ENCODE assay signal across 21 cellular contexts in the genomic region with DNA sequence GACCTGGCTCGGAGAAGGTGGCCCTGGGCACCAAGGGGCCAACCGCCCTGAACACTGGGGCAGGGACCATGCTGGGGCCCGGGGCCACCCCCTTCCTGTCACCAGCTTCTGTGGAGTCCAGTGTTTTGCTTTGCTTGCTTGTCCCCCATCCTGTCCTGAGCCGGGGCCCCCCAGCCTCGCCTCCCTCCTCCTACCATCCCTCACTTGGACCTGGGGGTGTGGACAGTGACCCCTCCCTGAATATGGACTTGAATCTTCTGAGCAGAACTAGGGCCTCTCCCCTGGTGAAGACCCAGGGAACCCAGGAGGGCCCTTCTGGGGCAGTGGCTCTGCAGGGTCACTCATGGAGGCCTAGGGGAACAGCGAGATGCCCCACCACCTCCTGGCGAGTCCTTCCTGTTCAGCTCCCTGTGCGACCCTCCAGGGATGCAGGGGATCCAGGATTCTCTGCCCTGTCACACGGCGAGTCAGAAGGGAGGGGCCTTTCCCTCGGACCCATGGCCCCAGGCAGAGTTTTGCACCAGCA. TPM values are rescaled to one million over a fixed set of nuclear protein-coding genes. Genes with fewer than 3 reads are reported as not detected.
DNase-seq lines count a peak whose midpoint lies in the region; ATAC-seq and TF ChIP-seq lines count a peak whose summit lies in the region.
"Had no signal": no experiment of that assay in that cellular context is flagged by ENCODE, and none has a peak within 500 bp of the region (broad histone marks: within the 10 kb centered on the region; RNA-seq: fewer than 3 reads in every experiment).

No MANE protein-coding gene starts in this region.

- no peaks in the 10 kb centered on the region for H3K79me1 ChIP-seq in neuronal stem cell (ENCODE audit: low read depth, low read length)

- peaks cover 3% of the 10 kb centered on the region for H3K27me3 Mint-ChIP-seq in activated CD8-positive, alpha-beta memory T cell treated with anti-CD3 and anti-CD28 coated beads, Interleukin-2, amount 10 ng/mL, durations not matched to agents 7 days and 5 days

- CTCF ChIA-PET in activated CD8-positive, alpha-beta memory T cell treated with anti-CD3 and anti-CD28 coated beads, Interleukin-2, amount 10 ng/mL, durations not matched to agents 7 days and 5 days (lab: Charles Lee): interaction anchor here (0.6 kb wide), 1 partner anchor 845 kb away, joined by 3 read pairs; no protein-coding TSS in a partner anchor

- H3K4me3 Mint-ChIP-seq in activated CD8-positive, alpha-beta memory T cell treated with anti-CD3 and anti-CD28 coated beads, Interleukin-2, amount 10 ng/mL, durations not matched to agents 7 days and 5 days: no peak overlapping the region
- H3K4me3 Mint-ChIP-seq: B cell; CD4-positive, alpha-beta T cell; HFFc6 had no signal

- H3K27ac ChIP-seq in cardiac muscle cell (peak overlapping the region; percentile 54), neuronal stem cell (replicated peaks; ENCODE audit: low read length) (no peak overlapping the region), vagina (no peak overlapping the region)
- H3K27ac ChIP-seq: GM23248 had no signal

- no peaks in the 10 kb centered on the region for H3K9me3 Mint-ChIP-seq in activated CD8-positive, alpha-beta memory T cell treated with anti-CD3 and anti-CD28 coated beads, Interleukin-2, amount 10 ng/mL, durations not matched to agents 7 days and 5 days (ENCODE audit: low read depth)

- H2BK120ac ChIP-seq in neuronal stem cell (ENCODE audit: low read depth, low read length): no peak overlapping the region

- no peak overlapping the region for H3K9ac ChIP-seq in neuronal stem cell (ENCODE audit: low read depth, low read length, poor library complexity)
- H3K9ac ChIP-seq: GM23248 had no signal

- no peak overlapping the region for H2BK12ac ChIP-seq in neuronal stem cell (ENCODE audit: low read length)

- no peaks in the 10 kb centered on the region for H3K36me3 Mint-ChIP-seq in activated CD8-positive, alpha-beta memory T cell treated with anti-CD3 and anti-CD28 coated beads, Interleukin-2, amount 10 ng/mL, durations not matched to agents 7 days and 5 days

- H3K18ac ChIP-seq in neuronal stem cell (ENCODE audit: low read length): no peak overlapping the region

- H3K36me3 ChIP-seq in cardiac muscle cell (no peaks in the 10 kb centered on the region), neuronal stem cell (replicated peaks in 1 of 2; ENCODE audit: control insufficient read depth in 2 of 2, insufficient read depth in 2 of 2, low read length in 2 of 2) (no peaks in the 10 kb centered on the region), vagina (no peaks in the 10 kb centered on the region)
- H3K36me3 ChIP-seq: MG63 had no signal

- H3K4me1 Mint-ChIP-seq in activated CD8-positive, alpha-beta memory T cell treated with anti-CD3 and anti-CD28 coated beads, Interleukin-2, amount 10 ng/mL, durations not matched to agents 7 days and 5 days: no peaks in the 10 kb centered on the region
- H3K4me1 Mint-ChIP-seq: B cell had no signal

- no peak for TF ChIP-seq CTCF in cardiac muscle cell (IDR thresholded peaks at IDR 0.05; ENCODE audit: low read depth, low read length)
- no peak for TF ChIP-seq CTCF in vagina (IDR thresholded peaks at IDR 0.05)

- no peaks in the 10 kb centered on the region for H3K27me3 ChIP-seq in cardiac muscle cell
- H3K27me3 ChIP-seq in neuronal stem cell (ENCODE audit: control insufficient read depth in 3 of 3, insufficient read depth in 3 of 3, low read depth in 1 of 3, low read length in 3 of 3): no peaks in the 10 kb centered on the region
- H3K27me3 ChIP-seq in vagina: no peaks in the 10 kb centered on the region
- H3K27me3 ChIP-seq: MG63 had no signal

- no peaks in the 10 kb centered on the region for H3K4me1 ChIP-seq in cardiac muscle cell (ENCODE audit: low read depth)
- H3K4me1 ChIP-seq in neuronal stem cell (ENCODE audit: control insufficient read depth in 2 of 2, insufficient read depth in 1 of 2, low read depth in 1 of 2, low read length in 2 of 2): peaks cover 0 to 2% of the 10 kb centered on the region in 2 donors
- no peaks in the 10 kb centered on the region for H3K4me1 ChIP-seq in vagina

- no CpG with 5 or more reads among the region's 11 CpGs for WGBS in neuronal stem cell (ENCODE audit: extremely low coverage in 2 of 2, insufficient read length in 2 of 2, insufficient replicate concordance in 1 of 2), 2 donors

- H2BK15ac ChIP-seq in neuronal stem cell (ENCODE audit: low read length): peak overlapping the region; percentile 86

- no peak for TF ChIP-seq POLR2A in vagina (IDR thresholded peaks at IDR 0.05)

- no peak overlapping the region for H3K4ac ChIP-seq in neuronal stem cell (ENCODE audit: low read length)

- H3K4me2 ChIP-seq in neuronal stem cell (ENCODE audit: insufficient read depth, low read length, poor library complexity, severe bottlenecking): no peak overlapping the region

- no peak overlapping the region for H2BK5ac ChIP-seq in neuronal stem cell (ENCODE audit: low read length)

- no peak overlapping the region for H3K14ac ChIP-seq in neuronal stem cell (ENCODE audit: low read length)

- no peak for DNase-seq in cardiac muscle cell (ENCODE audit: low read depth in 1 of 2, low spot score in 1 of 2)
- no peak for DNase-seq in Right ventricle myocardium superior
- DNase-seq in activated CD8-positive, alpha-beta memory T cell treated with anti-CD3 and anti-CD28 coated beads, Interleukin-2, amount 10 ng/mL, durations not matched to agents 7 days and 5 days: peak; percentile 26
- DNase-seq in neuronal stem cell (ENCODE audit: low spot score): no peak
- DNase-seq in vagina (ENCODE audit: extremely low spot score in 2 of 2): peak; percentile 58 to 94
- DNase-seq in Kasumi-1 (lab: John Stamatoyannopoulos, UW): no peak
- DNase-seq: Calu3; CD4-positive, alpha-beta T cell; DND-41; GDM1; GM23248; HFFc6; KG1; MG63; NCI-H1694; NCI-H2107; NCI-H226 had no signal

- intact Hi-C loops in Right ventricle myocardium superior (cut with DNase I) (no loop called here), vagina (cut with DNase I) (no loop called here)

- H3K4me3 ChIP-seq in cardiac muscle cell: no peak overlapping the region
- no peak overlapping the region for H3K4me3 ChIP-seq in neuronal stem cell (ENCODE audit: low read length in 2 of 2)
- H3K4me3 ChIP-seq in vagina: no peak overlapping the region
- H3K4me3 ChIP-seq: GM23248, MG63 had no signal

- no peak overlapping the region for H3K27ac Mint-ChIP-seq in activated CD8-positive, alpha-beta memory T cell treated with anti-CD3 and anti-CD28 coated beads, Interleukin-2, amount 10 ng/mL, durations not matched to agents 7 days and 5 days
- H3K27ac Mint-ChIP-seq: B cell; CD4-positive, alpha-beta T cell; HFFc6 had no signal

- H3K9me3 ChIP-seq in cardiac muscle cell (ENCODE audit: low read depth): no peaks in the 10 kb centered on the region
- H3K9me3 ChIP-seq in neuronal stem cell (replicated peaks in 1 of 2; ENCODE audit: control insufficient read depth in 2 of 2, insufficient read depth in 1 of 2, low read depth in 1 of 2, low read length in 2 of 2): peaks cover 3 to 4% of the 10 kb centered on the region in 2 donors
- H3K9me3 ChIP-seq in vagina: no peaks in the 10 kb centered on the region

- H4K8ac ChIP-seq in neuronal stem cell (ENCODE audit: low read depth, low read length): no peak overlapping the region

- H3K23ac ChIP-seq in neuronal stem cell (ENCODE audit: low read depth, low read length, poor library complexity): no peak overlapping the region

- no peak overlapping the region for H4K91ac ChIP-seq in neuronal stem cell (ENCODE audit: low read depth, low read length, poor library complexity)

- ATAC-seq in Right ventricle myocardium superior (ENCODE audit: poor library complexity): no peak
- no peak for ATAC-seq in activated CD8-positive, alpha-beta memory T cell treated with anti-CD3 and anti-CD28 coated beads, Interleukin-2, amount 10 ng/mL, durations not matched to agents 7 days and 5 days
- ATAC-seq in HG03442 (IDR thresholded peaks at IDR 0.05; ENCODE audit: unreplicated experiment): no peak
- no peak for ATAC-seq in HG03460 (IDR thresholded peaks at IDR 0.05; ENCODE audit: unreplicated experiment)
- ATAC-seq: Right ventricle myocardium inferior had no signal

- peak overlapping the region; percentile 74 for H2AK5ac ChIP-seq in neuronal stem cell (ENCODE audit: low read depth, low read length)

- H2AFZ ChIP-seq in neuronal stem cell (ENCODE audit: low read length): no peak overlapping the region
- H2AFZ ChIP-seq: GM23248 had no signal

RNA-seq across cellular contexts. Expression of gene VSTM2L, which starts 41.6 kb away (rescaled TPM):
- total RNA-seq in cardiac muscle cell (136 and 321 TPM in 2 replicates), Right ventricle myocardium superior (17.0 TPM), vagina (not detected)
- polyA plus RNA-seq in cardiac muscle cell: 83.4 and 162 TPM in 2 replicates
- total RNA-seq in activated CD8-positive, alpha-beta memory T cell treated with anti-CD3 and anti-CD28 coated beads, Interleukin-2, amount 10 ng/mL, durations not matched to agents 7 days and 5 days: under 1 TPM in 1 of 2 experiments, not detected in 1; 0.35 TPM
- 9.1 TPM for polyA plus RNA-seq in neuronal stem cell (2013, experiment 1 of 2)
- 8.0 TPM for polyA plus RNA-seq in neuronal stem cell (2013, experiment 2 of 2)
- total RNA-seq: B cell; CD4-positive, alpha-beta T cell had no signal

Comparison
In these comparisons a context has a peak if more than half of its experiments do, and no peak if none do; other contexts are left out.
1. DNase-seq: peak in activated CD8-positive, alpha-beta memory T cell treated with anti-CD3 and anti-CD28 coated beads, Interleukin-2, amount 10 ng/mL, durations not matched to agents 7 days and 5 days (single experiment) and vagina (2 of 2); none in cardiac muscle cell (0 of 2), Right ventricle myocardium superior (single experiment), neuronal stem cell (single experiment) and Kasumi-1 (0 of 2).